Comparison of ENCODE assay signal across 17 cellular contexts in the genomic region with DNA sequence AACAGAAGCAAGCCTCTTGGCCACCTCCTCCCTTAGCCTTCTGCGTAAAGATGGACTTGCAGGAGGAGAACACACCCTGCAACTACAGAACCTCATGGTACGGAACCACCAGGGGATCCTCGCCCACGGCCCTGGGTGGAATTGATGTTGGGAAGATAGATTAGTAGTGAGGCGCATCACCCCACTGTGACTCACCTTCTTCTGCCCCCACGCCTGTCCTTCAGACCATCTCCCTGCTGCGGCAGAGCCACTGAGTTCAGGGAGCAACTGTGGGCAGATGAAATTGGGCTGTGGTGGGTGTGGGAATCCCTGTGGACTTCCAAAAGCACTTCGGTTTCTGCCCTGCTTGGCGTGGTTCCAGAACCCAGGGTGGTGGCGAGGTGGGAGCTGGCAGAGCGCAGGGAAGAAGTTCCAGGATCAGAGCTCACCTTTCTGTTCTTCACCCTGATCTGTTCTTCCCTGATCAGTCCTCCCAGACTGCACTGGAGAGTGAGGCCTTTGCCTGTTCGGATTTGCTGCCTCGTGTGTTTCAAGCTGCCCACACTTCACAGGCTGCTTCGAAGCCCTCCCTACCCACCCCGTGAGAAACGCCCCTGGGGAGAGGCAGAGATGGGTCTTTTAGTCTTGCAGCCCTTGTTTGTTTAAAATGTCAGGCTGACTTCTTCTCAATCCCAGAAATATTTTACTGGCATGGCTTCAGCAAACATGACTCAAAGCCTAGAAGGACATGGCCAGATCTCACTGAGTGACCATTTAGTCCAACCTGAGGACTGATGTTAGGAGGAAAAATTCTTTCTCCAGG.
DNase-seq lines count a peak whose midpoint lies in the region; ATAC-seq, FAIRE-seq and TF ChIP-seq lines count a peak whose summit lies in the region.
"Had no signal": no experiment of that assay in that cellular context is flagged by ENCODE, and none has a peak within 500 bp of the region (broad histone marks: within the 10 kb centered on the region; RNA-seq: fewer than 3 reads in every experiment).

No MANE protein-coding gene starts in this region.

- H3K36me3 ChIP-seq in HEK293 (ENCODE audit: control insufficient read depth in 2 of 2, insufficient read depth in 1 of 2, low read length in 2 of 2), result no peaks in the 10 kb centered on the region
- H3K36me3 ChIP-seq: BE2C, tibial artery had no signal

- H3K9me3 Mint-ChIP-seq in activated CD8-positive, alpha-beta T cell treated with anti-CD3 and anti-CD28 coated beads, Interleukin-2, amount 10 ng/mL, durations not matched to agents 7 days and 5 days (ENCODE audit: insufficient read depth), result no peaks in the 10 kb centered on the region
- H3K9me3 Mint-ChIP-seq in activated CD8-positive, alpha-beta T cell treated with anti-CD3 and anti-CD28 coated beads for 36 hours, result no peaks in the 10 kb centered on the region
- no peaks in the 10 kb centered on the region for H3K9me3 Mint-ChIP-seq in osteocyte (ENCODE audit: unreplicated experiment)
- H3K9me3 Mint-ChIP-seq: activated B cell treated with CpG ODN at 0.5 μM for 24 hours had no signal

- CTCF ChIA-PET in activated CD8-positive, alpha-beta T cell treated with anti-CD3 and anti-CD28 coated beads, Interleukin-2, amount 10 ng/mL, durations not matched to agents 7 days and 5 days (lab: Charles Lee), result interaction anchor here (0.7 to 2.9 kb wide), 7 partner anchors 8 to 131 kb away, joined by 3 to 15 read pairs (median 3); no protein-coding TSS in a partner anchor
- CTCF ChIA-PET in activated CD8-positive, alpha-beta T cell treated with anti-CD3 and anti-CD28 coated beads for 36 hours (lab: Charles Lee), result no interaction called here
- CTCF ChIA-PET in HEK293 (lab: Yijun Ruan, JAX), result interaction anchor here (0.5 kb wide), 1 partner anchor 62 kb away, joined by 5 read pairs; no protein-coding TSS in a partner anchor

- FAIRE-seq in RCC 7860 (lab: Jason Lieb, UNC), result no peak
- FAIRE-seq: bronchial epithelial cell, endometrium, GM12878 had no signal

- no peak overlapping the region for H3K4me3 ChIP-seq in HEK293 (ENCODE audit: low read depth, low read length)
- H3K4me3 ChIP-seq: GM12878, psoas muscle, tibial artery had no signal

- intact Hi-C loops in activated CD8-positive, alpha-beta T cell treated with anti-CD3 and anti-CD28 coated beads for 36 hours (cut with micrococcal nuclease), result no loop called here

- peaks cover 3% of the 10 kb centered on the region for H3K36me3 Mint-ChIP-seq in activated CD8-positive, alpha-beta T cell treated with anti-CD3 and anti-CD28 coated beads, Interleukin-2, amount 10 ng/mL, durations not matched to agents 7 days and 5 days (ENCODE audit: low read depth)
- H3K36me3 Mint-ChIP-seq in activated CD8-positive, alpha-beta T cell treated with anti-CD3 and anti-CD28 coated beads for 36 hours (ENCODE audit: low read depth), result no peaks in the 10 kb centered on the region
- H3K36me3 Mint-ChIP-seq in osteocyte (ENCODE audit: unreplicated experiment), result no peaks in the 10 kb centered on the region

- POLR2A ChIA-PET in activated CD8-positive, alpha-beta T cell treated with anti-CD3 and anti-CD28 coated beads, Interleukin-2, amount 10 ng/mL, durations not matched to agents 7 days and 5 days (lab: Charles Lee), result interaction anchor here (1.0 to 3.0 kb wide), 2 partner anchors 8 to 17 kb away, joined by 3 to 29 read pairs; no protein-coding TSS in a partner anchor
- POLR2A ChIA-PET in activated CD8-positive, alpha-beta T cell treated with anti-CD3 and anti-CD28 coated beads for 36 hours (lab: Charles Lee), result no interaction called here
- POLR2A ChIA-PET in HEK293 (lab: Yijun Ruan, JAX), result no interaction called here

- peaks cover 68% of the 10 kb centered on the region for H3K4me1 Mint-ChIP-seq in activated CD8-positive, alpha-beta T cell treated with anti-CD3 and anti-CD28 coated beads, Interleukin-2, amount 10 ng/mL, durations not matched to agents 7 days and 5 days (ENCODE audit: low read depth)
- H3K4me1 Mint-ChIP-seq in activated CD8-positive, alpha-beta T cell treated with anti-CD3 and anti-CD28 coated beads for 36 hours (ENCODE audit: low read depth), result peaks cover 39% of the 10 kb centered on the region
- peaks cover 15% of the 10 kb centered on the region for H3K4me1 Mint-ChIP-seq in osteocyte (ENCODE audit: unreplicated experiment)

- no peak overlapping the region for H3K4me3 Mint-ChIP-seq in activated CD8-positive, alpha-beta T cell treated with anti-CD3 and anti-CD28 coated beads, Interleukin-2, amount 10 ng/mL, durations not matched to agents 7 days and 5 days
- no peak overlapping the region for H3K4me3 Mint-ChIP-seq in activated CD8-positive, alpha-beta T cell treated with anti-CD3 and anti-CD28 coated beads for 36 hours
- H3K4me3 Mint-ChIP-seq in osteocyte (ENCODE audit: unreplicated experiment), result no peak overlapping the region
- H3K4me3 Mint-ChIP-seq: activated B cell treated with CpG ODN at 0.5 μM for 24 hours had no signal

- DNase-seq in activated CD8-positive, alpha-beta T cell treated with anti-CD3 and anti-CD28 coated beads, Interleukin-2, amount 10 ng/mL, durations not matched to agents 7 days and 5 days, result no peak
- no peak for DNase-seq in activated CD8-positive, alpha-beta T cell treated with anti-CD3 and anti-CD28 coated beads for 36 hours
- peak in 31 of 61 donors; percentile 1 to 81 (median 28) for DNase-seq in caudate nucleus (lab: John Stamatoyannopoulos, UW)
- DNase-seq in osteocyte (ENCODE audit: extremely low spot score, unreplicated experiment), result no peak
- DNase-seq in NCI-H1694 treated with DMSO at 0.1 percent for 48 hours (lab: John Stamatoyannopoulos, UW), result no peak
- DNase-seq in RCC 7860 (ENCODE audit: low spot score), result no peak
- DNase-seq: activated B cell treated with CpG ODN at 0.5 μM for 24 hours; activated effector memory CD4-positive, alpha-beta T cell treated with Interleukin-2 at 50 U/mL for 16 hours; BE2C; SW 1271; tibial artery had no signal

- H3K9me3 ChIP-seq in HEK293 (ENCODE audit: control insufficient read depth, insufficient read depth, low read depth, low read length), result no peaks in the 10 kb centered on the region
- H3K9me3 ChIP-seq: BE2C, psoas muscle, tibial artery had no signal

- no peak for TF ChIP-seq CTCF in activated CD8-positive, alpha-beta T cell treated with anti-CD3 and anti-CD28 coated beads for 36 hours (IDR thresholded peaks at IDR 0.05)
- TF ChIP-seq CTCF in HEK293 (tag by site-specific recombination; IDR thresholded peaks at IDR 0.05) (no peak), osteocyte (IDR thresholded peaks at IDR 0.05) (no peak)

- H3K27ac Mint-ChIP-seq in activated CD8-positive, alpha-beta T cell treated with anti-CD3 and anti-CD28 coated beads, Interleukin-2, amount 10 ng/mL, durations not matched to agents 7 days and 5 days, result peak overlapping the region; percentile 35
- H3K27ac Mint-ChIP-seq in activated CD8-positive, alpha-beta T cell treated with anti-CD3 and anti-CD28 coated beads for 36 hours, result no peak overlapping the region
- H3K27ac Mint-ChIP-seq in osteocyte (ENCODE audit: unreplicated experiment), result peak overlapping the region; percentile 41
- H3K27ac Mint-ChIP-seq: activated B cell treated with CpG ODN at 0.5 μM for 24 hours had no signal

- H3K27me3 Mint-ChIP-seq in activated CD8-positive, alpha-beta T cell treated with anti-CD3 and anti-CD28 coated beads, Interleukin-2, amount 10 ng/mL, durations not matched to agents 7 days and 5 days (ENCODE audit: low read depth), result no peaks in the 10 kb centered on the region
- H3K27me3 Mint-ChIP-seq in activated CD8-positive, alpha-beta T cell treated with anti-CD3 and anti-CD28 coated beads for 36 hours, result no peaks in the 10 kb centered on the region
- H3K27me3 Mint-ChIP-seq in osteocyte (ENCODE audit: unreplicated experiment), result peaks cover 29% of the 10 kb centered on the region

- no peaks in the 10 kb centered on the region for H3K4me1 ChIP-seq in HEK293 (ENCODE audit: control insufficient read depth, insufficient read depth, low read length)
- H3K4me1 ChIP-seq: BE2C, psoas muscle had no signal

- no peak for ATAC-seq in activated CD8-positive, alpha-beta T cell treated with anti-CD3 and anti-CD28 coated beads, Interleukin-2, amount 10 ng/mL, durations not matched to agents 7 days and 5 days
- ATAC-seq in activated CD8-positive, alpha-beta T cell treated with anti-CD3 and anti-CD28 coated beads for 36 hours, result no peak
- no peak for ATAC-seq in HG03135 (IDR thresholded peaks at IDR 0.05; ENCODE audit: unreplicated experiment)
- ATAC-seq: GM12878, psoas muscle had no signal

- H3K27ac ChIP-seq in HEK293 (ENCODE audit: extremely low read depth, low read depth, low read length) (no peak overlapping the region), caudate nucleus (ENCODE audit: low read depth, low read length) (no peak overlapping the region)
- H3K27ac ChIP-seq: psoas muscle had no signal

TF ChIP-seq in HEK293, 187 proteins besides CTCF, POLR2A, EP300 and RAD21 (continues in another document):
- TF ChIP-seq ZNF549 (tag by site-specific recombination; IDR thresholded peaks at IDR 0.05) (no peak), ZNF248 (tag by site-specific recombination; IDR thresholded peaks at IDR 0.05) (no peak), ZNF600 (tag by site-specific recombination; IDR thresholded peaks at IDR 0.05) (0 out of 2 replicates have a peak, but pooled peaks have one; percentile 20), TRIM28 (IDR thresholded peaks at IDR 0.05; ENCODE audit: borderline replicate concordance, low read length) (no peak), EGR2 (tag by site-specific recombination; IDR thresholded peaks at IDR 0.05; ENCODE audit: low read depth) (peak; percentile 97), ZFHX2 (tag by site-specific recombination; conservative IDR thresholded peaks at IDR 0.05) (peak; percentile 99), ZFP41 (tag by site-specific recombination; IDR thresholded peaks at IDR 0.05; ENCODE audit: borderline replicate concordance) (no peak), MEIS1 (CRISPR knock-in tag; IDR thresholded peaks at IDR 0.05; ENCODE audit: borderline replicate concordance) (no peak)
- TF ChIP-seq, protein P1, sequence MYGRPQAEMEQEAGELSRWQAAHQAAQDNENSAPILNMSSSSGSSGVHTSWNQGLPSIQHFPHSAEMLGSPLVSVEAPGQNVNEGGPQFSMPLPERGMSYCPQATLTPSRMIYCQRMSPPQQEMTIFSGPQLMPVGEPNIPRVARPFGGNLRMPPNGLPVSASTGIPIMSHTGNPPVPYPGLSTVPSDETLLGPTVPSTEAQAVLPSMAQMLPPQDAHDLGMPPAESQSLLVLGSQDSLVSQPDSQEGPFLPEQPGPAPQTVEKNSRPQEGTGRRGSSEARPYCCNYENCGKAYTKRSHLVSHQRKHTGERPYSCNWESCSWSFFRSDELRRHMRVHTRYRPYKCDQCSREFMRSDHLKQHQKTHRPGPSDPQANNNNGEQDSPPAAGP (tag by site-specific recombination; IDR thresholded peaks at IDR 0.05), result no peak

Comparison
In these comparisons a context has a peak if more than half of its experiments do, and no peak if none do; other contexts are left out.
1. DNase-seq: peak in caudate nucleus (31 of 61); none in activated CD8-positive, alpha-beta T cell treated with anti-CD3 and anti-CD28 coated beads, Interleukin-2, amount 10 ng/mL, durations not matched to agents 7 days and 5 days (single experiment), activated CD8-positive, alpha-beta T cell treated with anti-CD3 and anti-CD28 coated beads for 36 hours (single experiment), osteocyte (single experiment), NCI-H1694 treated with DMSO at 0.1 percent for 48 hours (single experiment) and RCC 7860 (single experiment).